ENCODE assay signal across 7 cellular contexts in genomic region chr21:33479679-33480480, GRCh38. TPM values are rescaled to one million over a fixed set of nuclear protein-coding genes. Genes with fewer than 3 reads are reported as not detected.
DNase-seq lines count a peak whose midpoint lies in the region; ATAC-seq and TF ChIP-seq lines count a peak whose summit lies in the region.

TSS of gene TMEM50B (minus strand) at chr21:33479974. CDS start at chr21:33468885, 11,089 bp downstream.

- peak; percentile 87 for ATAC-seq in GM18511 (IDR thresholded peaks at IDR 0.05; ENCODE audit: unreplicated experiment)
- ATAC-seq in HG03039 (IDR thresholded peaks at IDR 0.05; ENCODE audit: unreplicated experiment), result peak; percentile 89
- ATAC-seq in sciatic nerve, result peak; percentile 99

- in situ Hi-C loops in astrocyte of the spinal cord (cut with HindIII; ENCODE audit: low sequenced_read_pairs), result no loop called here

- DNase-seq in NCI-H2081 (lab: John Stamatoyannopoulos, UW) (peak; percentile 90 to 91), T1000 (lab: John Stamatoyannopoulos, UW) (peak; percentile 96), astrocyte of the spinal cord (ENCODE audit: low read depth, low spot score) (peak; percentile 96), hypothalamus (lab: John Stamatoyannopoulos, UW) (peak; percentile 65 to 99 (median 96)), sciatic nerve (ENCODE audit: low spot score) (peak; percentile 97)

- peak within 1 kb of the TSS; percentile 74 for H3K4me3 ChIP-seq in astrocyte of the spinal cord (ENCODE audit: low read depth, low read length)

- intact Hi-C loops in sciatic nerve (cut with DNase I), result no loop called here

- peak; percentile 50 for TF ChIP-seq CTCF in astrocyte of the spinal cord (IDR thresholded peaks at IDR 0.05; ENCODE audit: low read depth, low read length)

RNA-seq across cellular contexts. Expression of gene TMEM50B, which starts in this region (rescaled TPM):
- 60.9 TPM for total RNA-seq in sciatic nerve

Comparison
In these comparisons a context has a peak if more than half of its experiments do, and no peak if none do; other contexts are left out.
1. Peak in every context shown above with its lines: DNase-seq, ATAC-seq and H3K4me3 ChIP-seq.